In the genomic region with DNA sequence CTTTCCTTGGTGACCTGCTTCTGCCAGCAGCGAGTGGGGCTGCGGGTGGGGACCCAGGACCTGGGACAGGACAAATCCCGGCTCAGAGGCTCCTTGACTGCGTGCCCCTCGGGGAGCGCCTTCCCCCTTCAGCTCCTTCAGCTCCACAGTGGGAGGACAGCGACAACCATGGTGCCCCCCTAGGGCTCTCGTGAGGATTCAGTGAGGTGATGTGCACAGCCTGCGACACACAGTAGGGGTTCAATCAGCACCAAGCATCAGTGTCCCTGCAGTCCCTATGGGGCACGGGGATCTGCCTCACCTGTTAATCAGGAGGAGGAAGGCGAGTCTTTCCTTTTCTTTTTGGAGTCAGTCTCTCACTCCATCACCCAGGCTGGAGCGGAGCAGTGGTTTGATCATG, we compare ENCODE assay signal across 15 cellular contexts.
A peak's percentile ranks its signal among the peaks of the same experiment; 100 is the strongest.
DNase-seq lines count a peak whose midpoint lies in the region; ATAC-seq, FAIRE-seq and TF ChIP-seq lines count a peak whose summit lies in the region.
"Had no signal": no experiment of that assay in that cellular context is flagged by ENCODE, and none has a peak within 500 bp of the region (broad histone marks: within the 10 kb centered on the region; RNA-seq: fewer than 3 reads in every experiment).

No MANE protein-coding gene starts in this region.

- H3K4me1 ChIP-seq in kidney (ENCODE audit: control insufficient read depth in 1 of 2, insufficient read depth in 1 of 2, low read depth in 1 of 2, low read length in 2 of 2) (peaks cover 4 to 9% of the 10 kb centered on the region in 2 donors), smooth muscle cell (ENCODE audit: low read depth) (no peaks in the 10 kb centered on the region)

- intact Hi-C loops in natural killer cell (cut with micrococcal nuclease) (no loop called here), kidney (cut with DNase I) (loop anchor here (10.0 kb wide), 1 partner anchor 834 kb away; the partner anchor contains the start of gene SULF2), posterior vena cava (cut with DNase I) (loop anchor here in 1 of 2 donors (5.0 kb wide), 1 partner anchor 831 kb away; the partner anchor contains the start of gene SULF2)

- no peaks in the 10 kb centered on the region for H3K27me3 ChIP-seq in smooth muscle cell (ENCODE audit: low read depth)

- 89% methylated on average over 12 of the region's 12 CpGs for WGBS in smooth muscle cell (ENCODE audit: low lambda C conversion rate)

- peak; percentile 32 for DNase-seq in natural killer cell treated with Interleukin-12 subunit alpha and Interleukin-12 subunit beta and Interleukin-15 and Interleukin-18, amount 100 ng/mL, for 72 hours (ENCODE audit: low spot score)
- DNase-seq in natural killer cell (no peak), kidney (peak; percentile 58), posterior vena cava (ENCODE audit: low spot score) (peak; percentile 76), middle frontal gyrus (ENCODE audit: extremely low spot score, low spot score) (no peak), smooth muscle cell (lab: John Stamatoyannopoulos, UW; ENCODE audit: unreplicated experiment) (no peak)
- DNase-seq: C1 segment of cervical spinal cord; Calu3; CD4-positive, alpha-beta T cell; DMS 273 treated with DMSO at 0.1 percent for 48 hours had no signal

- no peak overlapping the region for H2AFZ ChIP-seq in smooth muscle cell (ENCODE audit: low read depth)

- no peak overlapping the region for H3K4me3 Mint-ChIP-seq in natural killer cell treated with Interleukin-12 subunit alpha and Interleukin-12 subunit beta and Interleukin-15 and Interleukin-18, amount 100 ng/mL, for 72 hours
- no peak overlapping the region for H3K4me3 Mint-ChIP-seq in natural killer cell
- H3K4me3 Mint-ChIP-seq: B cell; CD4-positive, alpha-beta T cell had no signal

- ATAC-seq in natural killer cell treated with Interleukin-12 subunit alpha and Interleukin-12 subunit beta and Interleukin-15 and Interleukin-18, amount 100 ng/mL, for 72 hours, result no peak
- ATAC-seq in natural killer cell, result no peak
- no peak for ATAC-seq in GM19395 (IDR thresholded peaks at IDR 0.05; ENCODE audit: unreplicated experiment)
- ATAC-seq: HCT116 had no signal

- no peaks in the 10 kb centered on the region for H3K27me3 Mint-ChIP-seq in natural killer cell treated with Interleukin-12 subunit alpha and Interleukin-12 subunit beta and Interleukin-15 and Interleukin-18, amount 100 ng/mL, for 72 hours
- H3K27me3 Mint-ChIP-seq in natural killer cell (ENCODE audit: low read depth in 2 of 2), result no peaks in the 10 kb centered on the region
- H3K27me3 Mint-ChIP-seq: B cell; CD4-positive, alpha-beta T cell had no signal

- H3K9me3 ChIP-seq in kidney (ENCODE audit: control insufficient read depth in 1 of 2, low read length in 2 of 2) (no peaks in the 10 kb centered on the region), smooth muscle cell (replicated peaks; ENCODE audit: low read depth) (no peaks in the 10 kb centered on the region)

- no peaks in the 10 kb centered on the region for H3K36me3 Mint-ChIP-seq in natural killer cell treated with Interleukin-12 subunit alpha and Interleukin-12 subunit beta and Interleukin-15 and Interleukin-18, amount 100 ng/mL, for 72 hours
- H3K36me3 Mint-ChIP-seq in natural killer cell, result peaks cover 7% of the 10 kb centered on the region

- no peak for FAIRE-seq in kidney (lab: Jason Lieb, UNC)
- FAIRE-seq: A204.1, H54 had no signal

- no peak overlapping the region for H3K4me2 ChIP-seq in smooth muscle cell

- H3K9ac ChIP-seq in kidney (ENCODE audit: low read length in 2 of 2), result no peak overlapping the region
- no peak overlapping the region for H3K9ac ChIP-seq in smooth muscle cell (ENCODE audit: low read depth)

- H3K9me3 Mint-ChIP-seq in natural killer cell treated with Interleukin-12 subunit alpha and Interleukin-12 subunit beta and Interleukin-15 and Interleukin-18, amount 100 ng/mL, for 72 hours, result no peaks in the 10 kb centered on the region
- H3K9me3 Mint-ChIP-seq in natural killer cell, result no peaks in the 10 kb centered on the region
- H3K9me3 Mint-ChIP-seq: CD4-positive, alpha-beta T cell had no signal

- H3K4me3 ChIP-seq in kidney (ENCODE audit: low read length in 2 of 2) (no peak overlapping the region), smooth muscle cell (no peak overlapping the region)

- no peak overlapping the region for H3K27ac ChIP-seq in kidney (ENCODE audit: low read depth in 2 of 2, low read length in 2 of 2)
- no peak overlapping the region for H3K27ac ChIP-seq in smooth muscle cell (ENCODE audit: low read depth)

- H4K20me1 ChIP-seq in smooth muscle cell (ENCODE audit: low read depth), result no peaks in the 10 kb centered on the region

- H3K4me1 Mint-ChIP-seq in natural killer cell treated with Interleukin-12 subunit alpha and Interleukin-12 subunit beta and Interleukin-15 and Interleukin-18, amount 100 ng/mL, for 72 hours (ENCODE audit: low read depth in 2 of 2), result peaks cover 10 to 16% of the 10 kb centered on the region in 2 donors
- H3K4me1 Mint-ChIP-seq in natural killer cell, result peaks cover 26 to 28% of the 10 kb centered on the region in 2 donors

- no peak for TF ChIP-seq CTCF in natural killer cell (IDR thresholded peaks at IDR 0.05)
- TF ChIP-seq CTCF in kidney (IDR thresholded peaks at IDR 0.05; ENCODE audit: borderline replicate concordance, extremely low read depth, insufficient read depth), result no peak
- TF ChIP-seq CTCF in smooth muscle cell (IDR thresholded peaks at IDR 0.05; ENCODE audit: borderline replicate concordance, insufficient read depth, poor library complexity, severe bottlenecking), result no peak

- no peaks in the 10 kb centered on the region for H3F3A ChIP-seq in smooth muscle cell (ENCODE audit: low read depth)

- H3K36me3 ChIP-seq in kidney (ENCODE audit: control insufficient read depth in 1 of 2, insufficient read depth in 2 of 2, low read length in 2 of 2) (no peaks in the 10 kb centered on the region), smooth muscle cell (ENCODE audit: low read depth) (no peaks in the 10 kb centered on the region)

- H3K27ac Mint-ChIP-seq in natural killer cell treated with Interleukin-12 subunit alpha and Interleukin-12 subunit beta and Interleukin-15 and Interleukin-18, amount 100 ng/mL, for 72 hours, result no peak overlapping the region
- H3K27ac Mint-ChIP-seq in natural killer cell, result peak overlapping the region in 1 of 2 donors; percentile 21
- H3K27ac Mint-ChIP-seq: B cell; CD4-positive, alpha-beta T cell had no signal

- H3K79me2 ChIP-seq in smooth muscle cell (ENCODE audit: low read depth), result no peaks in the 10 kb centered on the region

Comparison
In these comparisons a context has a peak if more than half of its experiments do, and no peak if none do; other contexts are left out.
1. DNase-seq: peak in natural killer cell treated with Interleukin-12 subunit alpha and Interleukin-12 subunit beta and Interleukin-15 and Interleukin-18, amount 100 ng/mL, for 72 hours (single experiment), kidney (single experiment) and posterior vena cava (single experiment); none in natural killer cell (single experiment), middle frontal gyrus (single experiment) and smooth muscle cell (single experiment).